8 cellular contexts compared by ENCODE assay signal in the genomic region with DNA sequence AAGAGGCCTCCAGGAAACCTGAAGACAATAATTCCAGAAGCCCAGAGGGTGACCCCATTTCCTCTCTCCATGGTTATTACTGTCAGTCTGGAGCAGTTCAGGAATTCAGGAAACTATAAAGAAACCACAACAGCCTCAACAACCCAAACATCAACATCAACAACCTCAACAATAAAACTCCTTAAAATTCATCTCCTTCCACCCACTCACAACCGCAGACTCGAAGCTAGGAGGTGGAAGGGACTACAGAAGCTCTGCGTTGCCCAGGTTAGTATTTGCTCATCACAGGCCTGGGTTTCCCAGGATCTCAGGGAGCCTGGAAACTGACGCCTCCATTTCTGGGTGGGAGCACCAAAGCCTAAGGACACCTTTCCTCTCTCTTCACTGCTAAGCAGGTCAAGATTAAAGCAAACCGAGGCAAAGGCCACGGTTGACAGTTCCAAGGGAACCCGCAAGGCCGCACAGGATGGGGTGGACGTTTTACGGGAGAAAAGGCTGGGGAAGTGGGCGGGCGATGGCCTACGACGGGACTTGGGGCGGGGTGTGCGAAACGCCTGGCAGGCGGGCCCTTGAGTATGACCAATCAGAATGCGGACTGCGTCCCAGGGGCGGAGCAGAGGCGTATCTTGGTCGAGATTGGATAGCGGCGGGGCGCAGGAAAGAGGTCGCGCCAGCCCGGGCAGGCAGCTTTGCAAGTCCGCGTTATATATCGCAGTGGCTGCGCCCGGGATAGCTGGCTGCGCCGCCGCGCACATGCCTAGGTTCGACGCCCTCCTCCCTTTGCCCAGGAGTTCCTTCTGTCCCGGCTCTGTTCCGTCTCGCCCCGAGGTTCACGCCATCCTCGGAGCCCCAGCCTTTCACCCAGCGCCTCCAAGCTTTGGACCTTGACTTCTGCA. TPM values are rescaled to one million over a fixed set of nuclear protein-coding genes. Genes with fewer than 3 reads are reported as not detected.
DNase-seq lines count a peak whose midpoint lies in the region; ATAC-seq, FAIRE-seq and TF ChIP-seq lines count a peak whose summit lies in the region.

A gene with protein sequence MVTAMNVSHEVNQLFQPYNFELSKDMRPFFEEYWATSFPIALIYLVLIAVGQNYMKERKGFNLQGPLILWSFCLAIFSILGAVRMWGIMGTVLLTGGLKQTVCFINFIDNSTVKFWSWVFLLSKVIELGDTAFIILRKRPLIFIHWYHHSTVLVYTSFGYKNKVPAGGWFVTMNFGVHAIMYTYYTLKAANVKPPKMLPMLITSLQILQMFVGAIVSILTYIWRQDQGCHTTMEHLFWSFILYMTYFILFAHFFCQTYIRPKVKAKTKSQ (plus strand): TSS at position 654 of the 896 bp plus-strand sequence. CDS start 250 bp downstream, outside the sequence.

- H3K79me2 ChIP-seq in keratinocyte (ENCODE audit: control insufficient read depth, insufficient read depth, low read length), result no peaks in the 10 kb centered on the region

- peaks cover 20% of the 10 kb centered on the region for H3K4me1 ChIP-seq in keratinocyte (ENCODE audit: control insufficient read depth, extremely low read depth, insufficient read depth, low read length)

- ATAC-seq in HG02763 (IDR thresholded peaks at IDR 0.05; ENCODE audit: unreplicated experiment), result peak; percentile 77

- no peaks in the 10 kb centered on the region for H3K36me3 ChIP-seq in keratinocyte (ENCODE audit: control insufficient read depth in 2 of 2, extremely low read depth in 1 of 2, insufficient read depth in 2 of 2, low read length in 2 of 2)

- no peak within 1 kb of the TSS for H3K9ac ChIP-seq in keratinocyte (ENCODE audit: control insufficient read depth, extremely low read depth, insufficient read depth, low read length)

- no peaks in the 10 kb centered on the region for H3K9me1 ChIP-seq in keratinocyte (ENCODE audit: control insufficient read depth, extremely low read depth, insufficient read depth, low read length)

- dilution Hi-C loops in keratinocyte (cut with MboI; ENCODE audit: extremely low pct_ligation_motif_present, low sequenced_read_pairs), result no loop called here

- peak within 1 kb of the TSS; percentile 3 for H3K27ac ChIP-seq in keratinocyte (ENCODE audit: control insufficient read depth, insufficient read depth, low read length)

- TF ChIP-seq CTCF in GM12864 (IDR thresholded peaks at IDR 0.05; ENCODE audit: low read depth, low read length, missing control alignments) (no peak), keratinocyte (optimal IDR thresholded peaks at IDR 0.05 in 1 of 3, IDR thresholded peaks at IDR 0.05 in 1 of 3, conservative IDR thresholded peaks at IDR 0.05 in 1 of 3; ENCODE audit: extremely low read depth in 1 of 3, insufficient read depth in 2 of 3, low read length in 3 of 3) (no peak)

- peak; percentile 71 for FAIRE-seq in keratinocyte (lab: Jason Lieb, UNC)

- H4K20me1 ChIP-seq in keratinocyte (ENCODE audit: control insufficient read depth, extremely low read depth, insufficient read depth, low read length), result no peaks in the 10 kb centered on the region

- peak within 1 kb of the TSS; percentile 93 for H2AFZ ChIP-seq in keratinocyte (ENCODE audit: control insufficient read depth, low read length)

- DNase-seq in GM12864 (ENCODE audit: low read depth), result peak; percentile 72
- DNase-seq in NCI-H187 treated with DMSO at 0.1 percent for 48 hours (lab: John Stamatoyannopoulos, UW), result peak; percentile 13
- DNase-seq in activated CD4-positive, CD25-positive, alpha-beta regulatory T cell treated with anti-CD3 and anti-CD28 coated beads, Interleukin-2, amount 50 U/mL, for 72 hours, result peak; percentile 84
- peak; percentile 97 for DNase-seq in cerebellar cortex (ENCODE audit: low spot score)
- peak; percentile 66 for DNase-seq in keratinocyte (ENCODE audit: low read depth, low spot score)
- DNase-seq in stimulated activated CD4-positive, alpha-beta T cell treated with anti-CD3 and anti-CD28 coated beads, Interleukin-12 subunit alpha, Interleukin-12 subunit beta, amount 100 ng/mL, for 24 hours (ENCODE audit: low read depth in 2 of 2), result peak; percentile 69 to 84
- DNase-seq in RKO (ENCODE audit: low spot score), result no peak

- H3K27me3 ChIP-seq in keratinocyte (ENCODE audit: control insufficient read depth, extremely low read depth, insufficient read depth, low read length), result peaks cover 32% of the 10 kb centered on the region

- peak within 1 kb of the TSS; percentile 31 for H3K4me3 ChIP-seq in GM12864 (ENCODE audit: low read depth, low read length)
- peak within 1 kb of the TSS in 2 of 3 experiments; percentile 27 to 44 for H3K4me3 ChIP-seq in keratinocyte (ENCODE audit: control insufficient read depth in 2 of 3, extremely low read depth in 1 of 3, insufficient read depth in 2 of 3, low read depth in 1 of 3, low read length in 3 of 3)

- peak within 1 kb of the TSS; percentile 78 for H3K4me2 ChIP-seq in keratinocyte (ENCODE audit: control insufficient read depth, extremely low read depth, insufficient read depth, low read depth, low read length)

- no peaks in the 10 kb centered on the region for H3K9me3 ChIP-seq in keratinocyte (ENCODE audit: control insufficient read depth, low read depth, low read length)

RNA-seq across cellular contexts. Expression of the gene that starts here (rescaled TPM):
- 0.10 to 0.42 TPM (median 0.26 TPM) in 3 replicates for polyA plus RNA-seq in keratinocyte
- polyA plus RNA-seq in keratinocyte (2011; ENCODE audit: low read depth), result 0.77 TPM
- 0.06 and 0.25 TPM in 2 replicates for polyA plus RNA-seq in keratinocyte (2011; cell fraction: cytosol; rRNA removed)
- polyA plus RNA-seq in keratinocyte (2011; cell fraction: nucleus; rRNA removed), result 0.16 TPM in 1 of 2 replicates, not detected in the other
- 0.08 and 1.5 TPM in 2 replicates for polyA plus RNA-seq in keratinocyte (2012; ENCODE audit: low replicate concordance)
- 0.46 TPM in 1 of 3 replicates, not detected in the others for polyA minus RNA-seq in keratinocyte
- polyA minus RNA-seq in keratinocyte (2011; cell fraction: cytosol; rRNA and poly(A)+ RNA removed), result not detected
- not detected in 2 replicates for polyA minus RNA-seq in keratinocyte (2011; cell fraction: nucleus; rRNA and poly(A)+ RNA removed)
